ENCODE assay signal across 8 cellular contexts in genomic region chr10:784759-785538, GRCh38.
DNase-seq lines count a peak whose midpoint lies in the region; ATAC-seq and TF ChIP-seq lines count a peak whose summit lies in the region.

No MANE protein-coding gene starts in this region.

- intact Hi-C loops in activated CD4-positive, alpha-beta T cell treated with anti-CD3 and anti-CD28 coated beads for 36 hours (cut with DNase I, micrococcal nuclease), result loop anchor here (1.0 to 5.0 kb wide), 2 partner anchors 146 to 273 kb away; partner anchors contain the start of gene LARP4B (in 1 of the 2)

- H3K4me3 ChIP-seq in AG04450 (ENCODE audit: low read depth, low read length) (peak overlapping the region; percentile 53), HFF-Myc (replicated peaks; ENCODE audit: low read depth, low read length) (peak overlapping the region; percentile 30), ectodermal cell (ENCODE audit: insufficient read depth, low read depth, low read length) (peak overlapping the region; percentile 26), mesodermal cell (ENCODE audit: extremely low read depth, insufficient read depth, low read length, poor library complexity, severe bottlenecking) (peak overlapping the region; percentile 23)

- POLR2A ChIA-PET in AG04450 (lab: Yijun Ruan, JAX), result interaction anchor here (0.7 to 0.8 kb wide), 2 partner anchors 8 to 97 kb away, joined by 3 to 12 read pairs; no protein-coding TSS in a partner anchor
- POLR2A ChIA-PET in activated CD4-positive, alpha-beta T cell treated with anti-CD3 and anti-CD28 coated beads for 36 hours (lab: Charles Lee), result no interaction called here

- no peaks in the 10 kb centered on the region for H3K4me1 ChIP-seq in ectodermal cell (ENCODE audit: control insufficient read depth, insufficient read depth, low read length)
- H3K4me1 ChIP-seq in mesodermal cell (ENCODE audit: control insufficient read depth, insufficient read depth, low read length, poor library complexity, severe bottlenecking), result peaks cover 9% of the 10 kb centered on the region

- DNase-seq in AG04450 (ENCODE audit: low read depth, low spot score) (peak; percentile 42), HFF-Myc (ENCODE audit: extremely low read depth, low read depth) (peak; percentile 10), T-helper 9 cell (no peak)
- peak; percentile 89 for DNase-seq in activated CD4-positive, alpha-beta T cell treated with anti-CD3 and anti-CD28 coated beads for 36 hours
- DNase-seq in stimulated activated CD8-positive, alpha-beta memory T cell treated with anti-CD3 and anti-CD28 coated beads, Interleukin-15, amount 100 ng/mL, for 24 hours (ENCODE audit: low read depth), result peak; percentile 32

- no peaks in the 10 kb centered on the region for H3K27me3 ChIP-seq in AG04450 (ENCODE audit: control insufficient read depth, insufficient read depth, low read length)
- H3K27me3 ChIP-seq in ectodermal cell (ENCODE audit: control insufficient read depth, insufficient read depth, low read length, poor library complexity, severe bottlenecking), result peaks cover 23% of the 10 kb centered on the region

- H3K27ac Mint-ChIP-seq in activated CD4-positive, alpha-beta T cell treated with anti-CD3 and anti-CD28 coated beads for 36 hours, result no peak overlapping the region

- H3K9me3 ChIP-seq in AG04450 (ENCODE audit: control insufficient read depth, insufficient read depth, low read length) (peaks cover 8% of the 10 kb centered on the region; the same call in 1 of the 2 replicates), ectodermal cell (ENCODE audit: control insufficient read depth, low read length) (no peaks in the 10 kb centered on the region), mesodermal cell (ENCODE audit: control insufficient read depth, low read length) (no peaks in the 10 kb centered on the region)

- H3K4me3 Mint-ChIP-seq in activated CD4-positive, alpha-beta T cell treated with anti-CD3 and anti-CD28 coated beads for 36 hours, result no peak overlapping the region

- H3K27me3 Mint-ChIP-seq in activated CD4-positive, alpha-beta T cell treated with anti-CD3 and anti-CD28 coated beads for 36 hours, result peaks cover 14% of the 10 kb centered on the region

- H3K36me3 ChIP-seq in ectodermal cell (ENCODE audit: control insufficient read depth, insufficient read depth, low read length) (no peaks in the 10 kb centered on the region), mesodermal cell (ENCODE audit: control insufficient read depth, insufficient read depth, low read length) (no peaks in the 10 kb centered on the region)

- CTCF ChIA-PET in AG04450 (lab: Charles Lee), result interaction anchor here (0.7 to 1.2 kb wide), 2 partner anchors 9 to 274 kb away, joined by 4 to 5 read pairs; no protein-coding TSS in a partner anchor
- CTCF ChIA-PET in activated CD4-positive, alpha-beta T cell treated with anti-CD3 and anti-CD28 coated beads for 36 hours (lab: Charles Lee), result interaction anchor here (0.7 to 1.1 kb wide), 4 partner anchors 9 to 136 kb away, joined by 3 to 4 read pairs (median 3); no protein-coding TSS in a partner anchor

- ATAC-seq in activated CD4-positive, alpha-beta T cell treated with anti-CD3 and anti-CD28 coated beads for 36 hours, result peak; percentile 95
- no peak for ATAC-seq in GM21717 (IDR thresholded peaks at IDR 0.05; ENCODE audit: unreplicated experiment)

- TF ChIP-seq CTCF in AG04450 (IDR thresholded peaks at IDR 0.05; ENCODE audit: low read depth, low read length) (peak; percentile 39), HFF-Myc (IDR thresholded peaks at IDR 0.05; ENCODE audit: low read depth, low read length, missing control alignments) (peak; percentile 8)

- no peaks in the 10 kb centered on the region for H3K9me3 Mint-ChIP-seq in activated CD4-positive, alpha-beta T cell treated with anti-CD3 and anti-CD28 coated beads for 36 hours (ENCODE audit: low read depth)

- no peaks in the 10 kb centered on the region for H3K36me3 Mint-ChIP-seq in activated CD4-positive, alpha-beta T cell treated with anti-CD3 and anti-CD28 coated beads for 36 hours (ENCODE audit: low read depth)

- H3K27ac ChIP-seq in AG04450 (ENCODE audit: low read depth, low read length) (peak overlapping the region; percentile 47), ectodermal cell (ENCODE audit: insufficient read depth, low read depth, low read length, poor library complexity, severe bottlenecking) (no peak overlapping the region), mesodermal cell (ENCODE audit: low read depth, low read length, severe bottlenecking) (peak overlapping the region; percentile 71)

- peaks cover 4% of the 10 kb centered on the region for H3K4me1 Mint-ChIP-seq in activated CD4-positive, alpha-beta T cell treated with anti-CD3 and anti-CD28 coated beads for 36 hours

- 19% methylated on average over 54 of the region's 54 CpGs for WGBS in ectodermal cell, 2 experiments
- WGBS in mesodermal cell (ENCODE audit: insufficient coverage in 2 of 2), 2 experiments, result 19 to 22% methylated on average over 52 to 54 of the region's 54 CpGs
